ENCODE assay signal across 8 cellular contexts in genomic region chr1:18902523-18903312, GRCh38. TPM values are rescaled to one million over a fixed set of nuclear protein-coding genes. Genes with fewer than 3 reads are reported as not detected.
A peak's percentile ranks its signal among the peaks of the same experiment; 100 is the strongest.
DNase-seq lines count a peak whose midpoint lies in the region; ATAC-seq and TF ChIP-seq lines count a peak whose summit lies in the region.

Gene ALDH4A1, minus strand, starts transcription at chr1:18902555. Its CDS starts 32 bp downstream, at chr1:18902523.

- H3K4me1 ChIP-seq in ovary (ENCODE audit: insufficient read depth) (peaks cover 3% of the 10 kb centered on the region), thymus (ENCODE audit: control insufficient read depth, insufficient read depth, low read length) (peaks cover 14% of the 10 kb centered on the region)

- H3K27ac ChIP-seq in adipose tissue (ENCODE audit: low read depth, low read length) (no peak within 1 kb of the TSS), ovary (peak within 1 kb of the TSS; percentile 47 to 89), thymus (ENCODE audit: low read depth) (peak within 1 kb of the TSS; percentile 76)

- ATAC-seq in HG02763 (IDR thresholded peaks at IDR 0.05; ENCODE audit: unreplicated experiment) (peak; percentile 93), Right ventricle myocardium superior (ENCODE audit: poor library complexity) (peak; percentile 98)

- TF ChIP-seq EP300 in ovary (IDR thresholded peaks at IDR 0.05): no peak

- H3K9me3 ChIP-seq in ovary (no peaks in the 10 kb centered on the region), thymus (ENCODE audit: control insufficient read depth) (no peaks in the 10 kb centered on the region)

- H3K4me3 ChIP-seq in GM12875 (ENCODE audit: low read depth, low read length): peak within 1 kb of the TSS; percentile 66
- peak within 1 kb of the TSS; percentile 64 for H3K4me3 ChIP-seq in ovary
- peak within 1 kb of the TSS; percentile 84 for H3K4me3 ChIP-seq in thymus (ENCODE audit: low read length)

- no peak for TF ChIP-seq POLR2A in ovary (IDR thresholded peaks at IDR 0.05)

- peak; percentile 95 to 98 (median 96) for DNase-seq in NCI-H1417 (lab: John Stamatoyannopoulos, UW)
- peak; percentile 99 for DNase-seq in SW480 (ENCODE audit: low spot score)
- peak; percentile 99 for DNase-seq in Right ventricle myocardium superior
- peak; percentile 97 to 98 (median 98) for DNase-seq in ovary

- WGBS in adipose tissue, 3 donors: 0% methylated on average over 56 of the region's 56 CpGs
- WGBS in ovary, 3 donors: 0 to 1% (median 0%) methylated on average over 54 to 56 of the region's 56 CpGs
- under 1% methylated on average over 56 of the region's 56 CpGs for WGBS in thymus

- H3K27me3 ChIP-seq in ovary (no peaks in the 10 kb centered on the region), thymus (ENCODE audit: control insufficient read depth, insufficient read depth) (no peaks in the 10 kb centered on the region)

- H3K36me3 ChIP-seq in ovary (no peaks in the 10 kb centered on the region), thymus (ENCODE audit: control insufficient read depth, insufficient read depth) (no peaks in the 10 kb centered on the region)

- TF ChIP-seq CTCF in GM12875 (IDR thresholded peaks at IDR 0.05; ENCODE audit: borderline replicate concordance, insufficient read depth, low read depth, low read length) (no peak), ovary (IDR thresholded peaks at IDR 0.05) (peak in 1 of 3 donors; percentile 8)

- intact Hi-C loops in Right ventricle myocardium superior (cut with DNase I) (no loop called here), ovary (cut with DNase I) (loop anchor here (2.0 to 10.0 kb wide), 5 partner anchors 52 to 342 kb away; partner anchors contain the start of gene IFFO2 (in 2 of the 4))

RNA-seq across cellular contexts. Expression of gene ALDH4A1, which starts in this region (rescaled TPM):
- 10 to 100 TPM in 2 of 3 donors, 1 to 10 TPM in 1; 5.1 to 45.6 (median 39.9) TPM for polyA plus RNA-seq in adipose tissue
- 29.3 TPM for total RNA-seq in Right ventricle myocardium superior
- 10 to 100 TPM in 1 of 7 donors, 1 to 10 TPM in 6; 4.4 to 13.9 (median 8.0) TPM for total RNA-seq in ovary
- polyA plus RNA-seq in ovary: 1 to 10 TPM; 2.8 to 9.7 TPM
- 24.6 TPM for polyA plus RNA-seq in thymus
